ENCODE assay signal across 20 cellular contexts in genomic region chr3:194707176-194707575, GRCh38.
"Had no signal": no experiment of that assay in that cellular context is flagged by ENCODE, and none has a peak within 500 bp of the region (broad histone marks: within the 10 kb centered on the region; RNA-seq: fewer than 3 reads in every experiment).

No MANE protein-coding gene starts in this region.

- H3K36me3 ChIP-seq: adrenal gland, breast epithelium, left lung, neural progenitor cell, sigmoid colon, spleen, upper lobe of right lung had no signal

- H3K27me3 ChIP-seq: adrenal gland, breast epithelium, left lung, neural progenitor cell, sigmoid colon, spleen, upper lobe of right lung had no signal

- H3K27ac ChIP-seq: adrenal gland, breast epithelium, epithelial cell of prostate, left lung, neural progenitor cell, sigmoid colon, spleen, upper lobe of right lung had no signal

- H3K4me2 ChIP-seq: neural progenitor cell had no signal

- H3K4me1 ChIP-seq: adrenal gland, breast epithelium, left lung, neural progenitor cell, sigmoid colon, upper lobe of right lung had no signal

- H3K9ac ChIP-seq: neural progenitor cell had no signal

- H3K4me3 ChIP-seq: adrenal gland, breast epithelium, left lung, lung, neural progenitor cell, sigmoid colon, spleen, upper lobe of right lung had no signal

- H2AFZ ChIP-seq: neural progenitor cell had no signal

- H3K9me3 ChIP-seq: adrenal gland, breast epithelium, left lung, sigmoid colon, upper lobe of right lung had no signal

- ATAC-seq: activated T-helper 17 cell treated with anti-CD3 and anti-CD28 coated beads, Interleukin-2, amount 50 U/mL, for 72 hours; left lung; naive thymus-derived CD4-positive, alpha-beta T cell; stimulated activated naive CD8-positive, alpha-beta T cell treated with anti-CD3 and anti-CD28 coated beads, Interleukin-15, Interleukin-2, amounts not matched to agents 100 U/mL and 50 U/mL, for 24 hours; upper lobe of right lung had no signal

- DNase-seq: activated CD4-positive, alpha-beta T cell treated with anti-CD3 and anti-CD28 coated beads, Interleukin-2, amount 50 U/mL, for 4 hours; activated CD8-positive, alpha-beta memory T cell treated with anti-CD3 and anti-CD28 coated beads for 24 hours; activated CD8-positive, alpha-beta memory T cell treated with anti-CD3 and anti-CD28 coated beads, Interleukin-2, amount 50 U/mL, for 4 hours; activated T-cell treated with anti-CD3 and anti-CD28 coated beads, Interleukin-2, amount 50 U/mL, for 24 hours; adrenal gland; foreskin fibroblast; left lung; naive thymus-derived CD4-positive, alpha-beta T cell; posterior cingulate gyrus; sigmoid colon; spleen; stimulated activated CD4-positive, alpha-beta T cell treated with anti-CD3 and anti-CD28 coated beads, Interleukin-4, amount 100 ng/mL, for 24 hours; stimulated activated naive CD8-positive, alpha-beta T cell treated with anti-CD3 and anti-CD28 coated beads, Interleukin-15, Interleukin-2, amounts not matched to agents 100 U/mL and 50 U/mL, for 24 hours; T-helper 9 cell; upper lobe of right lung had no signal
